ENCODE assay signal across 1 cellular context in genomic region chr1:160789702-160790611, GRCh38.
TF ChIP-seq lines count a peak whose summit lies in the region.

No MANE protein-coding gene starts in this region.

TF ChIP-seq in SK-N-SH, 30 proteins besides CTCF, POLR2A, EP300 and RAD21 (continued from another document):
- TF ChIP-seq YY1 (IDR thresholded peaks at IDR 0.05; ENCODE audit: low read depth) (no peak), GABPA (IDR thresholded peaks at IDR 0.05; ENCODE audit: low read depth) (no peak), NRF1 (IDR thresholded peaks at IDR 0.05; ENCODE audit: low read depth, low read length) (no peak), SIN3A (IDR thresholded peaks at IDR 0.05; ENCODE audit: borderline replicate concordance, low read depth, low read length) (no peak), FOXJ3 (CRISPR knock-in tag; IDR thresholded peaks at IDR 0.05) (no peak)
